In genomic region chr15:45402955-45403892, GRCh38 we compare ENCODE assay signal across 8 cellular contexts. TPM values are rescaled to one million over a fixed set of nuclear protein-coding genes. Genes with fewer than 3 reads are reported as not detected.
DNase-seq lines count a peak whose midpoint lies in the region; ATAC-seq and TF ChIP-seq lines count a peak whose summit lies in the region.

No MANE protein-coding gene starts in this region.

- no peak for TF ChIP-seq POLR2A in prostate gland (IDR thresholded peaks at IDR 0.05)

- peaks cover 18% of the 10 kb centered on the region for H3K36me3 Mint-ChIP-seq in activated naive CD4-positive, alpha-beta T cell treated with anti-CD3 and anti-CD28 coated beads, Interleukin-2, amount 10 ng/mL, durations not matched to agents 7 days and 5 days

- peaks cover 10% of the 10 kb centered on the region for H3K79me2 ChIP-seq in OCI-LY1 (ENCODE audit: insufficient read depth, low read length)

- H3K4me3 ChIP-seq in OCI-LY1 (ENCODE audit: low read depth, low read length, poor library complexity, severe bottlenecking) (peak overlapping the region; percentile 84), prostate gland (peak overlapping the region; percentile 88 to 94)

- H3K4me3 Mint-ChIP-seq in activated naive CD4-positive, alpha-beta T cell treated with anti-CD3 and anti-CD28 coated beads, Interleukin-2, amount 10 ng/mL, durations not matched to agents 7 days and 5 days, result peak overlapping the region; percentile 97

- H3K4me1 Mint-ChIP-seq in activated naive CD4-positive, alpha-beta T cell treated with anti-CD3 and anti-CD28 coated beads, Interleukin-2, amount 10 ng/mL, durations not matched to agents 7 days and 5 days, result peaks cover 42% of the 10 kb centered on the region

- H3K27ac ChIP-seq in OCI-LY1 (ENCODE audit: low read depth, low read length, poor library complexity, severe bottlenecking) (no peak overlapping the region), prostate gland (peak overlapping the region; percentile 82 to 92)

- peak overlapping the region; percentile 84 for H3K9ac ChIP-seq in OCI-LY1 (ENCODE audit: low read length)

- TF ChIP-seq CTCF in OCI-LY1 (IDR thresholded peaks at IDR 0.05; ENCODE audit: low read length) (no peak), prostate gland (IDR thresholded peaks at IDR 0.05) (no peak)

- H3K9me3 Mint-ChIP-seq in activated naive CD4-positive, alpha-beta T cell treated with anti-CD3 and anti-CD28 coated beads, Interleukin-2, amount 10 ng/mL, durations not matched to agents 7 days and 5 days, result no peaks in the 10 kb centered on the region

- peak overlapping the region; percentile 83 for H3K4me2 ChIP-seq in OCI-LY1 (ENCODE audit: low read length)

- ATAC-seq in HG02884 (IDR thresholded peaks at IDR 0.05; ENCODE audit: unreplicated experiment), result peak; percentile 32

- H3K27me3 ChIP-seq in OCI-LY1 (ENCODE audit: insufficient read depth, low read length), result no peaks in the 10 kb centered on the region
- no peaks in the 10 kb centered on the region for H3K27me3 ChIP-seq in prostate gland (replicated peaks; ENCODE audit: insufficient read depth)

- WGBS in prostate gland, result under 1% methylated on average over 51 of the region's 79 CpGs

- H3K4me1 ChIP-seq in OCI-LY1 (ENCODE audit: insufficient read depth, low read length, severe bottlenecking) (peaks cover 29% of the 10 kb centered on the region), prostate gland (replicated peaks) (no peaks in the 10 kb centered on the region)

- peak overlapping the region; percentile 94 for H3K27ac Mint-ChIP-seq in activated naive CD4-positive, alpha-beta T cell treated with anti-CD3 and anti-CD28 coated beads, Interleukin-2, amount 10 ng/mL, durations not matched to agents 7 days and 5 days

- DNase-seq in NCI-H82 (lab: John Stamatoyannopoulos, UW) (peak; percentile 42), NCI-H82 treated with DMSO at 0.1 percent for 48 hours (lab: John Stamatoyannopoulos, UW; ENCODE audit: unreplicated experiment) (no peak), cardiac septum (ENCODE audit: low spot score) (peak; percentile 77), prostate gland (ENCODE audit: low spot score) (no peak), NCI-H446 treated with DMSO at 0.1 percent for 48 hours (lab: John Stamatoyannopoulos, UW) (no peak)
- DNase-seq in activated naive CD4-positive, alpha-beta T cell treated with anti-CD3 and anti-CD28 coated beads, Interleukin-2, amount 10 ng/mL, durations not matched to agents 7 days and 5 days, result peak; percentile 50

- H4K20me1 ChIP-seq in OCI-LY1 (ENCODE audit: insufficient read depth, low read length), result no peaks in the 10 kb centered on the region

- CTCF ChIA-PET in activated naive CD4-positive, alpha-beta T cell treated with anti-CD3 and anti-CD28 coated beads, Interleukin-2, amount 10 ng/mL, durations not matched to agents 7 days and 5 days (lab: Charles Lee), result interaction anchor here (1.4 to 2.9 kb wide), 7 partner anchors 26 to 240 kb away, joined by 3 to 16 read pairs (median 5); no protein-coding TSS in a partner anchor

- H3K36me3 ChIP-seq in OCI-LY1 (ENCODE audit: insufficient read depth, low read length), result peaks cover 22% of the 10 kb centered on the region; the same call in 1 of the 2 replicates
- H3K36me3 ChIP-seq in prostate gland, result no peaks in the 10 kb centered on the region

- H2AFZ ChIP-seq in OCI-LY1 (ENCODE audit: low read length), result no peak overlapping the region

- no peaks in the 10 kb centered on the region for H3K9me3 ChIP-seq in OCI-LY1 (ENCODE audit: low read length)
- H3K9me3 ChIP-seq in prostate gland, result no peaks in the 10 kb centered on the region

- no peaks in the 10 kb centered on the region for H3K9me2 ChIP-seq in OCI-LY1 (ENCODE audit: low read depth, low read length)

- intact Hi-C loops in cardiac septum (cut with DNase I) (loop anchor here (2.0 to 10.0 kb wide), 5 partner anchors 96 to 236 kb away; partner anchors contain the start of genes BLOC1S6 and SLC30A4), prostate gland (cut with DNase I) (loop anchor here (2.0 to 5.0 kb wide), 4 partner anchors 24 to 236 kb away; partner anchors contain the start of genes BLOC1S6 and GATM)

- no peaks in the 10 kb centered on the region for H3K27me3 Mint-ChIP-seq in activated naive CD4-positive, alpha-beta T cell treated with anti-CD3 and anti-CD28 coated beads, Interleukin-2, amount 10 ng/mL, durations not matched to agents 7 days and 5 days

- 0 out of 2 replicates have a peak, but pooled peaks cover 7% of the 10 kb centered on the region for H3F3A ChIP-seq in OCI-LY1 (ENCODE audit: insufficient read depth, low read length)

RNA-seq across cellular contexts. Expression of gene GATM, which starts 24.9 kb away (rescaled TPM):
- total RNA-seq in cardiac septum, result 40.0 TPM
- 100 to 1,000 TPM in 1 of 2 donors, 10 to 100 TPM in 1; 12.9 to 254 TPM for total RNA-seq in prostate gland

Comparison
In these comparisons a context has a peak if more than half of its experiments do, and no peak if none do; other contexts are left out.
1. DNase-seq: peak in NCI-H82 (single experiment), activated naive CD4-positive, alpha-beta T cell treated with anti-CD3 and anti-CD28 coated beads, Interleukin-2, amount 10 ng/mL, durations not matched to agents 7 days and 5 days (single experiment) and cardiac septum (single experiment); none in NCI-H82 treated with DMSO at 0.1 percent for 48 hours (single experiment), prostate gland (single experiment) and NCI-H446 treated with DMSO at 0.1 percent for 48 hours (single experiment).